8 cellular contexts compared by ENCODE assay signal in the genomic region with DNA sequence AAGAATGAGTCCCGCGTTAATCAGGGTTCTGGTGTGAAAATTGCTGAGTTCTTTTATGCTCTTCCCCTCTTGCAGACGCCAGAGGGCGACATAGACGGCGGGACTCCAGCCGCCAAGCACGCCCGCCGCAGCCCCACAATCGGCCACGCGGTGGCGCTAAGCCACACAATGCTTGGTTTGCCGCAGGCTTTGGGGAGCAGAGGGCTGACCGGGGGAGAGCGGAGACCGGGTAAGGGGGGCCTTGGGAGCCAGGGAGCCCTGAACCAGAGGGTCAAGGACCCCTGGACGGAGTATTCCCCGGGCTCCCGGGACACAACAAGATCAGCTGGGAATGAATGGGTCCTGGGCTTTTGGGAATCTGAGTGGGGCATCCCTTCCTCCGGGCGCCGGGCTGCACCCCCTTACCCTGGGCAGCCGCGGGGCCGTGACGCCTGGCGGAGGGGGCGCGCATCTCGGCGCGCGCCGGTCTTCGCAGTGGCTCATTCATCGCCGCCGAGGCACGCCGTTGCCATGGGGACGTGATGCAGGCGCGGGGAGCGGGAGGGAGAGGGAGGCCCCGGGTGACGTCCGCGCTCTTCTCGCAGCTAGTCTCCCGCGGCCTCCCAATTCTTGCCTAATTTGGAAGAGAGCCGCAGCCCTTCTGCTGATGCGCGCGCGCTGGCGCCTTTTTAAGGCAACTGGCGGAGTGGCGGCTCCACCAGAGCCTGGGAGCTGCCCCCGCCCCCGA. TPM values are rescaled to one million over a fixed set of nuclear protein-coding genes. Genes with fewer than 3 reads are reported as not detected.
A peak's percentile ranks its signal among the peaks of the same experiment; 100 is the strongest.
DNase-seq lines count a peak whose midpoint lies in the region; ATAC-seq, FAIRE-seq and TF ChIP-seq lines count a peak whose summit lies in the region.

No MANE protein-coding gene starts in this region.

- peaks cover 3% of the 10 kb centered on the region for H3K4me1 Mint-ChIP-seq in activated naive CD8-positive, alpha-beta T cell (ENCODE audit: low read depth)

- no peaks in the 10 kb centered on the region for H3K9me3 Mint-ChIP-seq in activated naive CD8-positive, alpha-beta T cell (ENCODE audit: low read depth)

- H3K4me1 ChIP-seq in cardiac muscle cell (ENCODE audit: low read depth) (peaks cover 26% of the 10 kb centered on the region), pancreas (peaks cover 0 to 4% (median 0%) of the 10 kb centered on the region in 3 donors), thyroid gland (peaks cover 0 to 5% of the 10 kb centered on the region in 2 donors)

- POLR2A ChIA-PET in BJ (lab: Charles Lee) = interaction anchor here (0.6 to 0.9 kb wide), 3 partner anchors 9 to 95 kb away, joined by 3 to 13 read pairs (median 5); no protein-coding TSS in a partner anchor

- DNase-seq in BJ (ENCODE audit: low read depth) (peak; percentile 63), NCI-H1105 treated with DMSO at 0.1 percent for 48 hours (lab: John Stamatoyannopoulos, UW) (peak; percentile 96), SKM-1 treated with dmso at 0.1 percent for 144 hours (lab: John Stamatoyannopoulos, UW; ENCODE audit: unreplicated experiment) (peak; percentile 79), cardiac muscle cell (ENCODE audit: low read depth in 1 of 2, low spot score in 1 of 2) (peak; percentile 96 to 99), pancreas (peak; percentile 72 to 98 (median 88)), thyroid gland (peak; percentile 84 to 85)

- H3K36me3 ChIP-seq in BJ (ENCODE audit: control insufficient read depth, insufficient read depth, low read length) = no peaks in the 10 kb centered on the region
- no peaks in the 10 kb centered on the region for H3K36me3 ChIP-seq in cardiac muscle cell
- no peaks in the 10 kb centered on the region for H3K36me3 ChIP-seq in pancreas
- H3K36me3 ChIP-seq in thyroid gland = no peaks in the 10 kb centered on the region

- peak overlapping the region; percentile 87 for H3K4me3 Mint-ChIP-seq in activated naive CD8-positive, alpha-beta T cell

- TF ChIP-seq POLR2A in thyroid gland (IDR thresholded peaks at IDR 0.05) = no peak

- intact Hi-C loops in pancreas (cut with DNase I) = no loop called here
- intact Hi-C loops in thyroid gland (cut with DNase I) = loop anchor here (2.0 to 5.0 kb wide), 2 partner anchors 22 to 269 kb away; partner anchors contain the start of gene RBM4B

- H3K27ac Mint-ChIP-seq in activated naive CD8-positive, alpha-beta T cell = no peak overlapping the region

- CTCF ChIA-PET in BJ (lab: Yijun Ruan, JAX) = interaction anchor here (0.5 to 15.9 kb wide), 32 partner anchors 9 to 1297 kb away, joined by 3 to 400 read pairs (median 4); partner anchors contain the start of genes DPP3, MRPL11, NPAS4 and RBM4B

- H3K27me3 ChIP-seq in BJ (ENCODE audit: control insufficient read depth, insufficient read depth, low read length) (peaks cover 13% of the 10 kb centered on the region), cardiac muscle cell (peaks cover 17% of the 10 kb centered on the region), pancreas (peaks cover 0 to 5% (median 0%) of the 10 kb centered on the region in 4 donors), thyroid gland (no peaks in the 10 kb centered on the region)

- peaks cover 14% of the 10 kb centered on the region for H3K27me3 Mint-ChIP-seq in activated naive CD8-positive, alpha-beta T cell

- H3K27ac ChIP-seq in cardiac muscle cell = peak overlapping the region; percentile 98
- H3K27ac ChIP-seq in pancreas = no peak overlapping the region
- H3K27ac ChIP-seq in thyroid gland = no peak overlapping the region

- no peaks in the 10 kb centered on the region for H3K36me3 Mint-ChIP-seq in activated naive CD8-positive, alpha-beta T cell

- peak overlapping the region; percentile 54 for H3K4me3 ChIP-seq in BJ (ENCODE audit: low read depth, low read length)
- peak overlapping the region; percentile 53 for H3K4me3 ChIP-seq in cardiac muscle cell
- peak overlapping the region in 1 of 4 donors; percentile 28 for H3K4me3 ChIP-seq in pancreas
- no peak overlapping the region for H3K4me3 ChIP-seq in thyroid gland (replicated peaks in 1 of 3)

- TF ChIP-seq CTCF in BJ (IDR thresholded peaks at IDR 0.05; ENCODE audit: insufficient read depth, low read depth, low read length) (peak; percentile 99), cardiac muscle cell (IDR thresholded peaks at IDR 0.05; ENCODE audit: low read depth, low read length) (peak; percentile 100), pancreas (IDR thresholded peaks at IDR 0.05) (peak; percentile 100), thyroid gland (IDR thresholded peaks at IDR 0.05) (peak; percentile 99 to 100 (median 99))

- WGBS in pancreas, 2 donors = 0 to 2% methylated on average over 47 to 63 of the region's 63 CpGs
- WGBS in thyroid gland, 2 donors = 0 to 1% methylated on average over 19 to 28 of the region's 63 CpGs

- H3K9me3 ChIP-seq in cardiac muscle cell (ENCODE audit: low read depth) = no peaks in the 10 kb centered on the region
- no peaks in the 10 kb centered on the region for H3K9me3 ChIP-seq in pancreas
- no peaks in the 10 kb centered on the region for H3K9me3 ChIP-seq in thyroid gland

- no peak for FAIRE-seq in pancreas (lab: Jason Lieb, UNC)

- ATAC-seq in GM21526 (IDR thresholded peaks at IDR 0.05; ENCODE audit: low FRiP score, unreplicated experiment) (peak; percentile 62), pancreas (peak; percentile 88 to 100 (median 96))

RNA-seq across cellular contexts. Expression of gene NPAS4, which starts 12.2 kb away (rescaled TPM):
- polyA plus RNA-seq in BJ (2011; rRNA removed) = 0.43 and 0.72 TPM in 2 replicates
- polyA minus RNA-seq in BJ (2011; rRNA and poly(A)+ RNA removed) = 0.19 and 1.2 TPM in 2 replicates
- 1.2 TPM in 2 replicates for total RNA-seq in cardiac muscle cell
- 1.5 TPM in 1 of 2 replicates, not detected in the other for polyA plus RNA-seq in cardiac muscle cell
- under 1 TPM in 1 of 6 donors, not detected in 5; 0.14 TPM for total RNA-seq in pancreas
- polyA plus RNA-seq in pancreas = under 1 TPM; 0.08 to 0.63 TPM
- total RNA-seq in thyroid gland = not detected

RNA-seq across cellular contexts. Expression of gene MRPL11, which starts 30.0 kb away (rescaled TPM):
- polyA plus RNA-seq in BJ (2011; rRNA removed) = 52.7 and 54.5 TPM in 2 replicates
- polyA minus RNA-seq in BJ (2011; rRNA and poly(A)+ RNA removed) = 11.8 and 17.9 TPM in 2 replicates
- total RNA-seq in cardiac muscle cell = 48.4 and 70.3 TPM in 2 replicates
- polyA plus RNA-seq in cardiac muscle cell = 64.1 and 75.8 TPM in 2 replicates
- total RNA-seq in pancreas = 10 to 100 TPM; 15.7 to 23.9 (median 21.0) TPM
- polyA plus RNA-seq in pancreas = 10 to 100 TPM; 29.2 to 30.2 TPM
- 10 to 100 TPM; 35.5 to 58.3 (median 39.7) TPM for total RNA-seq in thyroid gland

RNA-seq across cellular contexts. Expression of gene SLC29A2, which starts 37.1 kb away (rescaled TPM):
- polyA plus RNA-seq in BJ (2011; rRNA removed) (0.21 and 0.48 TPM in 2 replicates), cardiac muscle cell (32.6 and 50.2 TPM in 2 replicates), pancreas (10 to 100 TPM; 19.9 to 21.7 TPM)
- polyA minus RNA-seq in BJ (2011; rRNA and poly(A)+ RNA removed) = 0.43 TPM in 1 of 2 replicates, not detected in the other
- total RNA-seq in cardiac muscle cell (30.2 and 36.8 TPM in 2 replicates), pancreas (1 to 10 TPM; 2.9 to 6.0 (median 4.3) TPM), thyroid gland (10 to 100 TPM in 2 of 4 donors, 1 to 10 TPM in 2; 5.0 to 11.4 (median 8.3) TPM)

RNA-seq across cellular contexts. Expression of gene PELI3, which starts 58.1 kb away (rescaled TPM):
- 4.9 and 8.0 TPM in 2 replicates for polyA plus RNA-seq in BJ (2011; rRNA removed)
- polyA minus RNA-seq in BJ (2011; rRNA and poly(A)+ RNA removed) = 15.5 TPM in 2 replicates
- total RNA-seq in cardiac muscle cell = 19.9 and 30.9 TPM in 2 replicates
- 16.4 and 20.5 TPM in 2 replicates for polyA plus RNA-seq in cardiac muscle cell
- total RNA-seq in pancreas = 1 to 10 TPM; 3.0 to 9.6 (median 6.4) TPM
- polyA plus RNA-seq in pancreas = 10 to 100 TPM; 14.7 to 19.9 TPM
- total RNA-seq in thyroid gland = 10 to 100 TPM; 11.4 to 21.8 (median 14.7) TPM

Comparison
In these comparisons a context has a peak if more than half of its experiments do, and no peak if none do; other contexts are left out.
1. H3K4me3 ChIP-seq: peak in BJ (single experiment) and cardiac muscle cell (single experiment); none in thyroid gland (0 of 3).
2. Peak in every context shown above with its lines, with median percentiles within 50 percentile points of each other: DNase-seq and CTCF ChIP-seq.